In genomic region chr3:39000008-39000450, GRCh38 we compare ENCODE assay signal across 8 cellular contexts. TPM values are rescaled to one million over a fixed set of nuclear protein-coding genes. Genes with fewer than 3 reads are reported as not detected.
A peak's percentile ranks its signal among the peaks of the same experiment; 100 is the strongest.
DNase-seq lines count a peak whose midpoint lies in the region; ATAC-seq and TF ChIP-seq lines count a peak whose summit lies in the region.

No MANE protein-coding gene starts in this region.

- intact Hi-C loops in Calu3 (cut with micrococcal nuclease; ENCODE audit: unreplicated experiment) = loop anchor here (1.0 to 10.0 kb wide), 6 partner anchors 31 to 475 kb away; no protein-coding TSS in a partner anchor
- intact Hi-C loops in right lobe of liver (cut with DNase I) = no loop called here

- CTCF ChIA-PET in Calu3 (lab: Charles Lee) = interaction anchor here (0.6 to 1.9 kb wide), 20 partner anchors 14 to 546 kb away, joined by 3 to 14 read pairs (median 4); partner anchors contain the start of genes ACVR2B and EXOG

- H3K36me3 ChIP-seq in right lobe of liver = no peaks in the 10 kb centered on the region

- H3K27me3 ChIP-seq in right lobe of liver = no peaks in the 10 kb centered on the region

- no peak for DNase-seq in Calu3
- DNase-seq in HT1080 (ENCODE audit: low read depth) = peak; percentile 61
- DNase-seq in NOMO-1 treated with DMSO at 0.1 percent for 48 hours (lab: John Stamatoyannopoulos, UW; ENCODE audit: unreplicated experiment) = peak; percentile 48
- DNase-seq in cardiac fibroblast (ENCODE audit: low read depth in 2 of 2) = peak; percentile 63 to 80
- DNase-seq in right lobe of liver = no peak

- H3K9me3 ChIP-seq in right lobe of liver = no peaks in the 10 kb centered on the region

- no peak overlapping the region for H3K4me3 Mint-ChIP-seq in Calu3 (ENCODE audit: low read depth, unreplicated experiment)

- no TSS peak for BruUV-seq in Calu3 (replicated peaks; lab: Mats Ljungman, UMichigan)

- no peaks in the 10 kb centered on the region for H3K4me1 ChIP-seq in right lobe of liver

- H3K27me3 Mint-ChIP-seq in Calu3 (ENCODE audit: unreplicated experiment) = peaks cover 29% of the 10 kb centered on the region

- WGBS in right lobe of liver (ENCODE audit: insufficient coverage, low coverage, low lambda C conversion rate, missing lambda C conversion rate) = 30% methylated on average over 1 of the region's 1 CpG

- H3K36me3 Mint-ChIP-seq in Calu3 (ENCODE audit: insufficient read depth, unreplicated experiment) = no peaks in the 10 kb centered on the region

- TF ChIP-seq CTCF in Calu3 (IDR thresholded peaks at IDR 0.05; ENCODE audit: unreplicated experiment) = peak; percentile 48
- TF ChIP-seq CTCF in cardiac fibroblast (IDR thresholded peaks at IDR 0.05; ENCODE audit: low read depth, low read length) = peak; percentile 78
- TF ChIP-seq CTCF in right lobe of liver (IDR thresholded peaks at IDR 0.05) = peak; percentile 64 to 86 (median 81)

- H3K4me1 Mint-ChIP-seq in Calu3 (ENCODE audit: low read depth, unreplicated experiment) = peaks cover 7% of the 10 kb centered on the region

- H3K4me3 ChIP-seq in cardiac fibroblast (replicated peaks in 1 of 2; ENCODE audit: low read depth in 2 of 2, low read length in 2 of 2) (no peak overlapping the region), right lobe of liver (no peak overlapping the region)

- H3K27ac Mint-ChIP-seq in Calu3 (ENCODE audit: unreplicated experiment) = no peak overlapping the region

- H3K27ac ChIP-seq in right lobe of liver = no peak overlapping the region

- ATAC-seq in GM19372 (IDR thresholded peaks at IDR 0.05; ENCODE audit: low read depth, unreplicated experiment) (peak; percentile 65), right lobe of liver (peak; percentile 70 to 89 (median 85)), GM19023 (IDR thresholded peaks at IDR 0.05; ENCODE audit: unreplicated experiment) (no peak), GM19328 (IDR thresholded peaks at IDR 0.05; ENCODE audit: unreplicated experiment) (no peak)

- no peak for TF ChIP-seq POLR2A in right lobe of liver (IDR thresholded peaks at IDR 0.05)

- H3K9me3 Mint-ChIP-seq in Calu3 (ENCODE audit: low read depth, unreplicated experiment) = no peaks in the 10 kb centered on the region

RNA-seq across cellular contexts. Expression of gene SCN11A, which starts 51.7 kb away (rescaled TPM):
- total RNA-seq in Calu3 (2022) = 0.09 TPM in 1 of 2 replicates, not detected in the other
- not detected in 2 replicates for total RNA-seq in HT1080 (2014; rRNA removed; shearing (Covaris generic))
- polyA plus RNA-seq in HT1080 (2015; cell fraction: cytosol; rRNA removed) = not detected in 2 replicates
- polyA plus RNA-seq in HT1080 (2015; cell fraction: nucleus; rRNA removed) = not detected in 2 replicates
- total RNA-seq in right lobe of liver = under 1 TPM in 5 of 6 experiments, not detected in 1; 0.12 to 0.31 (median 0.16) TPM

RNA-seq across cellular contexts. Expression of gene WDR48, which starts 51.8 kb away (rescaled TPM):
- 30.7 and 34.1 TPM in 2 replicates for total RNA-seq in Calu3 (2022)
- 12.8 and 19.9 TPM in 2 replicates for total RNA-seq in HT1080 (2014; rRNA removed; shearing (Covaris generic))
- 21.3 and 29.0 TPM in 2 replicates for polyA plus RNA-seq in HT1080 (2015; cell fraction: cytosol; rRNA removed)
- 50.7 and 57.5 TPM in 2 replicates for polyA plus RNA-seq in HT1080 (2015; cell fraction: nucleus; rRNA removed)
- 10 to 100 TPM; 11.3 to 21.9 (median 18.3) TPM for total RNA-seq in right lobe of liver

Comparison
In these comparisons a context has a peak if more than half of its experiments do, and no peak if none do; other contexts are left out.
1. DNase-seq: peak in HT1080 (single experiment), NOMO-1 treated with DMSO at 0.1 percent for 48 hours (single experiment) and cardiac fibroblast (2 of 2); none in Calu3 (single experiment) and right lobe of liver (0 of 3).
2. ATAC-seq: peak in GM19372 (single experiment) and right lobe of liver (4 of 4); none in GM19023 (single experiment) and GM19328 (single experiment).
3. Peak in every context shown above with its lines, with median percentiles within 50 percentile points of each other: CTCF ChIP-seq.